ENCODE assay signal across 17 cellular contexts in genomic region chr11:23897453-23898289, GRCh38.
A peak's percentile ranks its signal among the peaks of the same experiment; 100 is the strongest.
DNase-seq lines count a peak whose midpoint lies in the region; ATAC-seq and TF ChIP-seq lines count a peak whose summit lies in the region.
"Had no signal": no experiment of that assay in that cellular context is flagged by ENCODE, and none has a peak within 500 bp of the region (broad histone marks: within the 10 kb centered on the region; RNA-seq: fewer than 3 reads in every experiment).

No MANE protein-coding gene starts in this region.

- no peak for TF ChIP-seq CTCF in BJ (IDR thresholded peaks at IDR 0.05; ENCODE audit: insufficient read depth, low read depth, low read length)
- TF ChIP-seq CTCF in cardiac fibroblast (IDR thresholded peaks at IDR 0.05; ENCODE audit: low read depth, low read length), result no peak

- H3K36me3 ChIP-seq in BJ (ENCODE audit: control insufficient read depth, insufficient read depth, low read length), result no peaks in the 10 kb centered on the region

- H3K27me3 ChIP-seq in BJ (ENCODE audit: control insufficient read depth, insufficient read depth, low read length), result no peaks in the 10 kb centered on the region

- no peak for ATAC-seq in HG02981 (IDR thresholded peaks at IDR 0.05; ENCODE audit: unreplicated experiment)

- DNase-seq in BJ (ENCODE audit: low read depth) (peak; percentile 69), OCI-M1 (lab: John Stamatoyannopoulos, UW) (peak; percentile 46), cardiac fibroblast (ENCODE audit: low read depth in 2 of 2) (peak; percentile 76 to 95), myocyte (ENCODE audit: low read depth) (peak; percentile 84), mucosa of gallbladder (ENCODE audit: low spot score) (no peak), T-helper 2 cell (no peak), dermis blood vessel endothelial cell (no peak)
- DNase-seq: activated B cell treated with CpG ODN at 0.5 μM for 24 hours; activated T-cell treated with anti-CD3 and anti-CD28 coated beads, Interleukin-2, amount 50 U/mL, for 1 hour; anterior cingulate cortex; CD4-positive, CD25-positive, alpha-beta regulatory T cell; endodermal cell; midbrain; MV-4-11; NCI-H510A treated with DMSO at 0.1 percent for 48 hours; SHP77 had no signal

- no peak overlapping the region for H3K4me3 ChIP-seq in BJ (ENCODE audit: low read depth, low read length)
- peak overlapping the region in 1 of 2 donors; percentile 30 for H3K4me3 ChIP-seq in cardiac fibroblast (replicated peaks in 1 of 2; ENCODE audit: low read depth in 2 of 2, low read length in 2 of 2)

- CTCF ChIA-PET in BJ (lab: Yijun Ruan, JAX), result no interaction called here

- POLR2A ChIA-PET in BJ (lab: Charles Lee), result no interaction called here

Comparison
In these comparisons a context has a peak if more than half of its experiments do, and no peak if none do; other contexts are left out.
1. DNase-seq: peak in BJ (single experiment), OCI-M1 (single experiment), cardiac fibroblast (2 of 2) and myocyte (single experiment); none in mucosa of gallbladder (single experiment), T-helper 2 cell (0 of 5) and dermis blood vessel endothelial cell (single experiment).